ENCODE assay signal across 8 cellular contexts in the genomic region with DNA sequence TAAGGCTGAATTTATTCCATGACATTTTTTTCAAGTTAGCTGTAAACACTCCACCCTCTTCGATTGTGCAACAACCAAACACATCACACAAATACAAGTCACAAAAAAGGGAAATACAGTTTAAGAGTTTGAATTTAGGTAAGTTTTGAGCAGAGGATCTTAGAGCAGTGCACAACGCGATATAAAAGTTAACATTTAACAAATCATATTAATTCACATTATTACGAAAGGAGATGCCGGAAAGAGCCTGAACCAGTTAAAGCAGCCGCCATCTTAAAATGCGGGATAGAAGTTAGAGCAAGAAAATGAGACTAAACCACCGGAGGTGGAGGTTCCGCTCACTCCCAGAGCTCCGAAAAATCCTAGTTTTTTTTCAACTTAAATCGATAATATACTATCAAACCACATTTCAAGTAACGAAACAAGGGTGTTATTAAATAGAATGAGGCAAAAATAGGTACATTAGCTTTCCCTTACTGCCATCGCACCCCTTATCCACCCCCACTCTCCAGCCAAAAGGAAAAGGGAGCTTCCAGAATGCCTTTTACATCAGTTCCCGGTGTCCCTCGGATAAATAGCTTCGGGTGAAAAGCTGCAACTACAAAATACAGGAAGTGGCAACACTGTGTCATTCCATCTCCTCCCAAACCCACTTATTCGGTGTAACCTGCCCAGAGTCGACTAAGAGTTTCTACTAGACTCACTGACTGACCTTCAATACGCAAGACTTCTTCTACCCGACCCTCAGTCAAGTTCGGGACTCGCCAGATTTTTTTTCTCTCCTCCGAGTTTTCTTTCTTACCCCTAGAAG. TPM values are rescaled to one million over a fixed set of nuclear protein-coding genes. Genes with fewer than 3 reads are reported as not detected.
DNase-seq lines count a peak whose midpoint lies in the region; ATAC-seq and TF ChIP-seq lines count a peak whose summit lies in the region.

No MANE protein-coding gene starts in this region.

- DNase-seq in right atrium auricular region (ENCODE audit: low spot score), result no peak
- DNase-seq in Right ventricle myocardium inferior (ENCODE audit: missing footprints), result no peak
- DNase-seq in NCI-H2107 (lab: John Stamatoyannopoulos, UW), result peak; percentile 7
- peak; percentile 9 to 21 for DNase-seq in activated CD4-positive, alpha-beta T cell treated with anti-CD3 and anti-CD28 coated beads, Interleukin-2, amount 50 U/mL, for 4 hours
- no peak for DNase-seq in esophagus muscularis mucosa (ENCODE audit: extremely low spot score)
- peak in 6 of 10 donors; percentile 5 to 49 (median 32) for DNase-seq in naive thymus-derived CD8-positive, alpha-beta T cell
- no peak for DNase-seq in NCI-H2081 treated with DMSO at 0.1 percent for 48 hours (lab: John Stamatoyannopoulos, UW)

- H3K4me1 ChIP-seq in right atrium auricular region (peaks cover 0 to 53% of the 10 kb centered on the region in 2 donors), esophagus muscularis mucosa (peaks cover 37 to 57% (median 53%) of the 10 kb centered on the region in 4 donors)

- H3K4me1 Mint-ChIP-seq in naive thymus-derived CD8-positive, alpha-beta T cell, result peaks cover 24 to 57% (median 51%) of the 10 kb centered on the region in 4 donors

- H3K36me3 ChIP-seq in right atrium auricular region (peaks cover 9% of the 10 kb centered on the region), esophagus muscularis mucosa (no peaks in the 10 kb centered on the region)

- no peak overlapping the region for H3K4me3 Mint-ChIP-seq in naive thymus-derived CD8-positive, alpha-beta T cell

- no peak for TF ChIP-seq CTCF in right atrium auricular region (IDR thresholded peaks at IDR 0.05)
- no peak for TF ChIP-seq CTCF in esophagus muscularis mucosa (IDR thresholded peaks at IDR 0.05)

- TF ChIP-seq EP300 in esophagus muscularis mucosa (IDR thresholded peaks at IDR 0.05), result no peak

- WGBS in esophagus muscularis mucosa, result under 1% methylated on average over 23 of the region's 23 CpGs

- H3K4me3 ChIP-seq in right atrium auricular region (peak overlapping the region; percentile 93 to 97), esophagus muscularis mucosa (peak overlapping the region; percentile 64 to 98 (median 90))

- POLR2A ChIA-PET in naive thymus-derived CD8-positive, alpha-beta T cell (lab: Charles Lee), result interaction anchor here (3.7 to 7.7 kb wide), 6 partner anchors 10 to 324 kb away, joined by 23 to 237 read pairs (median 53); partner anchors contain the start of genes CISD2, MANBA and NFKB1

- H3K9me3 ChIP-seq in right atrium auricular region (no peaks in the 10 kb centered on the region), esophagus muscularis mucosa (no peaks in the 10 kb centered on the region)

- H3K9me3 Mint-ChIP-seq in naive thymus-derived CD8-positive, alpha-beta T cell, result no peaks in the 10 kb centered on the region

- H3K27me3 Mint-ChIP-seq in naive thymus-derived CD8-positive, alpha-beta T cell, result peaks cover 0 to 5% (median 0%) of the 10 kb centered on the region in 5 donors

- no peak for ATAC-seq in Right ventricle myocardium inferior
- no peak for ATAC-seq in naive thymus-derived CD8-positive, alpha-beta T cell
- no peak for ATAC-seq in HG03280 (IDR thresholded peaks at IDR 0.05; ENCODE audit: unreplicated experiment)

- peaks cover 0 to 34% (median 12%) of the 10 kb centered on the region in 3 donors for H3K36me3 Mint-ChIP-seq in naive thymus-derived CD8-positive, alpha-beta T cell

- H3K27ac Mint-ChIP-seq in naive thymus-derived CD8-positive, alpha-beta T cell, result no peak overlapping the region

- peak; percentile 57 for TF ChIP-seq POLR2A in esophagus muscularis mucosa (IDR thresholded peaks at IDR 0.05; ENCODE audit: low read depth)

- H3K27ac ChIP-seq in right atrium auricular region (peak overlapping the region; percentile 100), esophagus muscularis mucosa (replicated peaks in 1 of 4) (peak overlapping the region; percentile 94 to 100 (median 100))

- intact Hi-C loops in Right ventricle myocardium inferior (cut with DNase I) (loop anchor here (2.0 to 5.0 kb wide), 4 partner anchors 17 to 272 kb away; partner anchors contain the start of genes BDH2, MANBA and SLC9B1), esophagus muscularis mucosa (cut with DNase I) (loop anchor here (2.0 to 10.0 kb wide), 3 partner anchors 65 to 201 kb away; partner anchors contain the start of genes MANBA and SLC9B1)

- H3K27me3 ChIP-seq in right atrium auricular region, result no peaks in the 10 kb centered on the region
- no peaks in the 10 kb centered on the region for H3K27me3 ChIP-seq in esophagus muscularis mucosa

RNA-seq across cellular contexts. Expression of gene UBE2D3, which starts 1.9 kb away (rescaled TPM):
- 100 to 1,000 TPM; 288 to 322 TPM for total RNA-seq in right atrium auricular region
- 261 TPM for total RNA-seq in Right ventricle myocardium inferior
- 100 to 1,000 TPM; 332 to 438 (median 394) TPM for total RNA-seq in esophagus muscularis mucosa
- 100 to 1,000 TPM; 385 to 400 TPM for total RNA-seq in naive thymus-derived CD8-positive, alpha-beta T cell
- 100 to 1,000 TPM; 415 to 475 (median 426) TPM for polyA plus RNA-seq in naive thymus-derived CD8-positive, alpha-beta T cell

RNA-seq across cellular contexts. Expression of gene CISD2, which starts 43.3 kb away (rescaled TPM):
- total RNA-seq in right atrium auricular region, result 10 to 100 TPM; 10.5 to 11.5 TPM
- total RNA-seq in Right ventricle myocardium inferior, result 17.1 TPM
- 10 to 100 TPM in 2 of 4 donors, 1 to 10 TPM in 2; 6.6 to 13.3 (median 10.3) TPM for total RNA-seq in esophagus muscularis mucosa
- total RNA-seq in naive thymus-derived CD8-positive, alpha-beta T cell, result 10 to 100 TPM; 13.7 to 14.0 TPM
- polyA plus RNA-seq in naive thymus-derived CD8-positive, alpha-beta T cell, result 10 to 100 TPM; 20.2 to 30.5 (median 24.6) TPM

Comparison
In these comparisons a context has a peak if more than half of its experiments do, and no peak if none do; other contexts are left out.
1. DNase-seq: peak in NCI-H2107 (single experiment), activated CD4-positive, alpha-beta T cell treated with anti-CD3 and anti-CD28 coated beads, Interleukin-2, amount 50 U/mL, for 4 hours (2 of 2) and naive thymus-derived CD8-positive, alpha-beta T cell (6 of 10); none in right atrium auricular region (single experiment), Right ventricle myocardium inferior (single experiment), esophagus muscularis mucosa (single experiment) and NCI-H2081 treated with DMSO at 0.1 percent for 48 hours (single experiment).